11 cellular contexts compared by ENCODE assay signal in the genomic region with DNA sequence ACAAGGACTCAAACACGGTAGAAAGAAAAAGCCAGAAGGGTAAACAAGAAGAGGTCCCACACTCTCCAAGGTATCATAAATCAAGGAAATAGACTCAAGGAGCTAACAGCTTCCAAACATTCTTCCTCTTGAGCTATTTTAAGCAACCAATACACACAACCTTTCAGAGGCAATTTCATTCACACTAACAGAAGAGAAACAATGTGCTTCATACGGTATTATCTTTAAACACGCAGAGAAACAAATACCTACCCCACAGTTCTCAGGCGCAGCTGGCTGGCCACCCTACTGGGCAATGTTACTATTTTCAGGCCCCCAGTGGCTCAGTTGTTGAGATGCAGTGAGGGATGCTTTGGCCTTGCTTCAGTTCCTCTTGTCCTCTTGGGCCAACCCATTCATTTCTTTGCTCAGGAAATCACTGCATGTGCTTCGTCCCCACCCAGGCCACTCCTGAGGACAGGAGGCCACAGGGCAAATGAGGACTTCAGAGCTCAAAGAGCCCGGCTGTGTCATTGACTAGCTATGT. TPM values are rescaled to one million over a fixed set of nuclear protein-coding genes. Genes with fewer than 3 reads are reported as not detected.
DNase-seq lines count a peak whose midpoint lies in the region; TF ChIP-seq lines count a peak whose summit lies in the region.
"Had no signal": no experiment of that assay in that cellular context is flagged by ENCODE, and none has a peak within 500 bp of the region (broad histone marks: within the 10 kb centered on the region; RNA-seq: fewer than 3 reads in every experiment).

No MANE protein-coding gene starts in this region.

- no peaks in the 10 kb centered on the region for H3K36me3 ChIP-seq in breast epithelium
- H3K36me3 ChIP-seq in uterus = no peaks in the 10 kb centered on the region
- H3K36me3 ChIP-seq in smooth muscle cell (ENCODE audit: low read depth) = no peaks in the 10 kb centered on the region
- no peaks in the 10 kb centered on the region for H3K36me3 ChIP-seq in osteoblast (ENCODE audit: insufficient read depth, low read length)

- TF ChIP-seq CTCF in breast epithelium (IDR thresholded peaks at IDR 0.05) (no peak), MCF 10A (IDR thresholded peaks at IDR 0.05; ENCODE audit: unreplicated experiment) (no peak), coronary artery (IDR thresholded peaks at IDR 0.05) (no peak), mesothelial cell of epicardium (IDR thresholded peaks at IDR 0.05; ENCODE audit: unreplicated experiment) (no peak), uterus (IDR thresholded peaks at IDR 0.05) (peak in 1 of 4 experiments; percentile 9), smooth muscle cell (IDR thresholded peaks at IDR 0.05; ENCODE audit: borderline replicate concordance, insufficient read depth, poor library complexity, severe bottlenecking) (no peak), osteoblast (IDR thresholded peaks at IDR 0.05; ENCODE audit: extremely low read depth, low read depth, low read length) (no peak)

- H4K20me1 ChIP-seq in smooth muscle cell (ENCODE audit: low read depth) (peaks cover 96% of the 10 kb centered on the region), osteoblast (ENCODE audit: insufficient read depth, low read length) (peaks cover 3% of the 10 kb centered on the region)

- H3K79me2 ChIP-seq in smooth muscle cell (ENCODE audit: low read depth) (peaks cover 43% of the 10 kb centered on the region), osteoblast (ENCODE audit: insufficient read depth, low read length) (no peaks in the 10 kb centered on the region)

- no peak overlapping the region for H3K9ac ChIP-seq in smooth muscle cell (ENCODE audit: low read depth)

- H3K4me2 ChIP-seq in smooth muscle cell (no peak overlapping the region), osteoblast (ENCODE audit: insufficient read depth, low read length) (no peak overlapping the region)

- 84% methylated on average over 6 of the region's 6 CpGs for WGBS in smooth muscle cell (ENCODE audit: low lambda C conversion rate)

- CTCF ChIA-PET in MCF 10A (lab: Yijun Ruan, JAX) = interaction anchor here (2.5 kb wide), 1 partner anchor 168 kb away, joined by 14 read pairs; no protein-coding TSS in a partner anchor

- TF ChIP-seq POLR2A in breast epithelium (IDR thresholded peaks at IDR 0.05) = no peak
- no peak for TF ChIP-seq POLR2A in uterus (IDR thresholded peaks at IDR 0.05)

- H3K4me1 ChIP-seq in breast epithelium = peaks cover 7 to 8% of the 10 kb centered on the region in 2 donors
- peaks cover 7 to 14% of the 10 kb centered on the region in 2 donors for H3K4me1 ChIP-seq in uterus
- H3K4me1 ChIP-seq in smooth muscle cell (ENCODE audit: low read depth) = peaks cover 15% of the 10 kb centered on the region
- peaks cover 47% of the 10 kb centered on the region for H3K4me1 ChIP-seq in osteoblast (ENCODE audit: insufficient read depth, low read length)

- H3K27me3 ChIP-seq in breast epithelium (no peaks in the 10 kb centered on the region), uterus (no peaks in the 10 kb centered on the region), smooth muscle cell (ENCODE audit: low read depth) (no peaks in the 10 kb centered on the region), osteoblast (ENCODE audit: insufficient read depth, low read length) (peaks cover 4% of the 10 kb centered on the region)

- intact Hi-C loops in breast epithelium (cut with DNase I; ENCODE audit: low total_unique reads) (no loop called here), MCF 10A (cut with micrococcal nuclease) (no loop called here), uterus (cut with DNase I; ENCODE audit: low total_unique reads) (loop anchor here (10.0 kb wide), 1 partner anchor 77 kb away; no protein-coding TSS in a partner anchor)

- H3K27me3 Mint-ChIP-seq in MCF 10A (ENCODE audit: insufficient read depth, unreplicated experiment) (no peaks in the 10 kb centered on the region), mesothelial cell of epicardium (ENCODE audit: low read depth) (no peaks in the 10 kb centered on the region)

- H3K4me1 Mint-ChIP-seq in MCF 10A (ENCODE audit: insufficient read depth, unreplicated experiment) = peaks cover 25% of the 10 kb centered on the region
- H3K4me1 Mint-ChIP-seq in mesothelial cell of epicardium = peaks cover 32% of the 10 kb centered on the region

- H2AFZ ChIP-seq in smooth muscle cell (ENCODE audit: low read depth) (no peak overlapping the region), osteoblast (ENCODE audit: low read length) (no peak overlapping the region)

- BruUV-seq in MCF 10A (replicated peaks; lab: Mats Ljungman, UMichigan) = no TSS peak

- H3K4me3 Mint-ChIP-seq in MCF 10A (ENCODE audit: unreplicated experiment) (no peak overlapping the region), mesothelial cell of epicardium (no peak overlapping the region)

- H3K9me3 ChIP-seq in breast epithelium = no peaks in the 10 kb centered on the region
- H3K9me3 ChIP-seq in uterus = no peaks in the 10 kb centered on the region
- H3K9me3 ChIP-seq in smooth muscle cell (replicated peaks; ENCODE audit: low read depth) = no peaks in the 10 kb centered on the region
- H3K9me3 ChIP-seq in osteoblast (ENCODE audit: low read depth, low read length) = no peaks in the 10 kb centered on the region

- H3K36me3 Mint-ChIP-seq in MCF 10A (ENCODE audit: insufficient read depth, unreplicated experiment) (no peaks in the 10 kb centered on the region), mesothelial cell of epicardium (no peaks in the 10 kb centered on the region)

- DNase-seq in breast epithelium (ENCODE audit: low spot score in 2 of 2) (peak in 1 of 2 donors; percentile 26), MCF 10A (ENCODE audit: unreplicated experiment) (no peak), coronary artery (ENCODE audit: low spot score) (no peak), mesothelial cell of epicardium (ENCODE audit: low spot score in 2 of 2, unreplicated experiment in 2 of 2) (no peak), uterus (no peak), smooth muscle cell (lab: John Stamatoyannopoulos, UW; ENCODE audit: unreplicated experiment) (no peak), osteoblast (ENCODE audit: insufficient read length, low spot score, missing footprints) (no peak)
- DNase-seq in stimulated activated CD4-positive, alpha-beta T cell treated with anti-CD3 and anti-CD28 coated beads, Interleukin-2, amount 100 ng/mL, for 24 hours = no peak
- DNase-seq: 8988T, amniotic stem cell, SIG-M5 had no signal

- no peaks in the 10 kb centered on the region for H3F3A ChIP-seq in smooth muscle cell (ENCODE audit: low read depth)

- H3K9me3 Mint-ChIP-seq in MCF 10A (ENCODE audit: unreplicated experiment) (no peaks in the 10 kb centered on the region), mesothelial cell of epicardium (no peaks in the 10 kb centered on the region)

- peak overlapping the region; percentile 64 to 71 for H3K27ac ChIP-seq in breast epithelium
- peak overlapping the region; percentile 67 to 81 for H3K27ac ChIP-seq in coronary artery
- H3K27ac ChIP-seq in uterus = peak overlapping the region; percentile 72 to 73
- no peak overlapping the region for H3K27ac ChIP-seq in smooth muscle cell (ENCODE audit: low read depth)
- H3K27ac ChIP-seq in osteoblast (ENCODE audit: low read depth, low read length) = no peak overlapping the region

- H3K27ac Mint-ChIP-seq in MCF 10A (ENCODE audit: low read depth, unreplicated experiment) (no peak overlapping the region), mesothelial cell of epicardium (peak overlapping the region; percentile 60)

- H3K4me3 ChIP-seq in breast epithelium (no peak overlapping the region), coronary artery (no peak overlapping the region), uterus (no peak overlapping the region), smooth muscle cell (no peak overlapping the region), osteoblast (ENCODE audit: insufficient read depth, low read length) (no peak overlapping the region)

- POLR2A ChIA-PET in MCF 10A (lab: Yijun Ruan, JAX) = interaction anchor here (1.0 kb wide), 1 partner anchor 103 kb away, joined by 3 read pairs; no protein-coding TSS in a partner anchor

RNA-seq across cellular contexts. Expression of a gene that starts 15.7 kb away (rescaled TPM):
- total RNA-seq in breast epithelium (1 to 10 TPM; 1.3 to 5.6 (median 1.9) TPM), MCF 10A (2022) (2.9 and 3.1 TPM in 2 replicates), mesothelial cell of epicardium (2.6 to 3.1 TPM (median 2.7 TPM) in 3 replicates), uterus (1 to 10 TPM; 2.9 to 8.2 (median 6.6) TPM), smooth muscle cell (2.6 and 4.9 TPM in 2 replicates), osteoblast (5.1 and 5.9 TPM in 2 replicates)
- 4.3 and 4.6 TPM in 2 replicates for polyA plus RNA-seq in smooth muscle cell

Comparison
In these comparisons a context has a peak if more than half of its experiments do, and no peak if none do; other contexts are left out.
1. H3K27ac ChIP-seq: peak in breast epithelium (2 of 2), coronary artery (2 of 2) and uterus (2 of 2); none in smooth muscle cell (single experiment) and osteoblast (single experiment).